Comparison of ENCODE assay signal across 18 cellular contexts in the genomic region with DNA sequence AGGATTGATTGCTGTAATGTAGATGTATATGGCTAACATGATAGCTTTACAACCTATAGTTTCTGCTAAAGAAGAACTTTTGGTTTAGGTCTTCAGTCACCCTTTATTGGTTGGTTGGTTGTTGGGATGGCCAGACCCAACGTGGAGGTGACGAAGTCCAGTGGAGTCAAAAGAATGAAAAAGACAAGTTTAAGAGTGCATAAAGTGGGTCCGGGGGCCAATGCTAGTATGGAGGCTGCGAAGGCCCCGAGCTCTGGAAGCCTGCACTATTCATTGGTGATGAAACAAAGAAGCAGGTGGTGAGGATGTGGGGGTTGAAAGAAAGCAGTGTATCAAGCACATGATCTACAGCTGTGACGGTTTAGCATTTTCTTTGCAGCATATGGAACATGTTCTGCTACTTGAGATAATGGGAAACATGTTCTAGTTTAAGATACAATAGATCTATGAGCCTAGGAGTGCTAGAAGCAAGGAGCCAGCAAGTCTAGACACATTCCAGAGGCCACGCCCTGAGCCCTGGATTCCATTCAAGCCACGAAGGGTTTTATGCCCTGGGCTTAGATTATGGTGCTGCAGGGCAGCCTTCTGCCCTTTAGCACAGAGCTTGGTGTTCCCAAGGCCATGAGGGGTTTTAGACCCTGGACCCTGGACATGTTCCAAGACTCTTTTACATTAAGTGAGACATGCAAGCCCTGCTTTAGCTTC. TPM values are rescaled to one million over a fixed set of nuclear protein-coding genes. Genes with fewer than 3 reads are reported as not detected.
DNase-seq lines count a peak whose midpoint lies in the region; ATAC-seq and TF ChIP-seq lines count a peak whose summit lies in the region.
"Had no signal": no experiment of that assay in that cellular context is flagged by ENCODE, and none has a peak within 500 bp of the region (broad histone marks: within the 10 kb centered on the region; RNA-seq: fewer than 3 reads in every experiment).

No MANE protein-coding gene starts in this region.

- no peak overlapping the region for H2BK120ac ChIP-seq in trophoblast cell (ENCODE audit: insufficient read depth, low read length, poor library complexity)

- in situ Hi-C loops in HAP-1 (cut with MboI; ENCODE audit: low sequenced_read_pairs), result no loop called here

- TF ChIP-seq CTCF in colonic mucosa (IDR thresholded peaks at IDR 0.05), result no peak

- no peak overlapping the region for H3K9ac ChIP-seq in colonic mucosa (ENCODE audit: low read depth in 2 of 2, low read length in 2 of 2)
- H3K9ac ChIP-seq in trophoblast cell (ENCODE audit: low read length), result no peak overlapping the region

- H3K36me3 ChIP-seq in HAP-1 (replicated peaks) (peaks cover 3% of the 10 kb centered on the region; the same call in 1 of the 2 replicates), colonic mucosa (peaks cover 10% of the 10 kb centered on the region), trophoblast cell (ENCODE audit: control insufficient read depth in 1 of 2, insufficient read depth in 2 of 2, low read length in 2 of 2) (peaks cover 6 to 10% of the 10 kb centered on the region in 2 experiments)
- H3K36me3 ChIP-seq: prostate gland had no signal

- no peak overlapping the region for H3K23ac ChIP-seq in trophoblast cell (ENCODE audit: low read length)

- POLR2A ChIA-PET in HEK293T (lab: Yijun Ruan, JAX), result no interaction called here

- H3K27me3 ChIP-seq in HAP-1 (ENCODE audit: low read depth) (no peaks in the 10 kb centered on the region), colonic mucosa (no peaks in the 10 kb centered on the region), trophoblast cell (ENCODE audit: insufficient read depth, low read length) (no peaks in the 10 kb centered on the region)
- H3K27me3 ChIP-seq: left lung, testis had no signal

- no peak overlapping the region for H4K8ac ChIP-seq in trophoblast cell (ENCODE audit: low read depth, low read length)

- no peak overlapping the region for H3K18ac ChIP-seq in trophoblast cell (ENCODE audit: low read length)

- CTCF ChIA-PET in HEK293T (lab: Yijun Ruan, JAX), result no interaction called here

- DNase-seq in HAP-1 (ENCODE audit: low spot score in 2 of 2) (peak; percentile 91 to 92), NCI-H2171 treated with DMSO at 0.1 percent for 48 hours (lab: John Stamatoyannopoulos, UW) (peak; percentile 98), colonic mucosa (peak; percentile 80), trophoblast cell (peak; percentile 98 to 99), posterior cingulate gyrus (no peak), left cardiac atrium (no peak), HEK293T (ENCODE audit: extremely low spot score) (no peak)
- DNase-seq: activated CD4-positive, alpha-beta T cell treated with anti-CD3 and anti-CD28 coated beads, Interleukin-2, amount 50 U/mL, for 1 hour; activated T-cell treated with anti-CD3 and anti-CD28 coated beads, Interleukin-2, amount 50 U/mL, for 24 hours; amniotic stem cell; left lung; naive thymus-derived CD4-positive, alpha-beta T cell; NCI-H1436 treated with DMSO at 0.1 percent for 48 hours; NCI-H774; SHP77; testis had no signal

- H2AFZ ChIP-seq in trophoblast cell (ENCODE audit: insufficient read depth, low read length, poor library complexity), result no peak overlapping the region

- H3K14ac ChIP-seq in trophoblast cell (ENCODE audit: low read length), result no peak overlapping the region

- no peaks in the 10 kb centered on the region for H3K79me1 ChIP-seq in trophoblast cell (ENCODE audit: low read length)

- H3K27ac ChIP-seq in colonic mucosa (no peak overlapping the region), trophoblast cell (ENCODE audit: low read depth, low read length) (no peak overlapping the region)
- H3K27ac ChIP-seq: left lung, prostate gland, testis had no signal

- no peaks in the 10 kb centered on the region for H3K9me3 ChIP-seq in HAP-1
- no peaks in the 10 kb centered on the region for H3K9me3 ChIP-seq in colonic mucosa
- H3K9me3 ChIP-seq in trophoblast cell (ENCODE audit: insufficient read depth, low read depth, low read length), result peaks cover 4% of the 10 kb centered on the region
- H3K9me3 ChIP-seq: left lung, prostate gland, testis had no signal

- H3K4ac ChIP-seq in trophoblast cell (ENCODE audit: low read depth, low read length), result no peak overlapping the region

- no peak overlapping the region for H2BK5ac ChIP-seq in trophoblast cell (ENCODE audit: low read depth, low read length, poor library complexity)

- H3K4me2 ChIP-seq in trophoblast cell (ENCODE audit: low read length), result no peak overlapping the region

- no peak overlapping the region for H2AK5ac ChIP-seq in trophoblast cell (ENCODE audit: low read length)

- H4K91ac ChIP-seq in trophoblast cell (ENCODE audit: low read depth, low read length), result no peak overlapping the region

- H3K4me3 ChIP-seq in HAP-1 (no peak overlapping the region), colonic mucosa (no peak overlapping the region), trophoblast cell (ENCODE audit: low read depth, low read length) (no peak overlapping the region)
- H3K4me3 ChIP-seq: left lung, prostate gland, testis had no signal

- ATAC-seq in left cardiac atrium, result no peak
- ATAC-seq: left lung; naive thymus-derived CD4-positive, alpha-beta T cell had no signal

- no peak overlapping the region for H2BK12ac ChIP-seq in trophoblast cell (ENCODE audit: low read length)

- no peak overlapping the region for H4K12ac ChIP-seq in trophoblast cell (ENCODE audit: low read depth, low read length)

- H3K79me2 ChIP-seq in trophoblast cell (ENCODE audit: control insufficient read depth, insufficient read depth, low read length, poor library complexity), result no peaks in the 10 kb centered on the region

- intact Hi-C loops in colonic mucosa (cut with DNase I) (no loop called here), posterior cingulate gyrus (cut with DNase I) (no loop called here), left cardiac atrium (cut with DNase I) (no loop called here)

- peaks cover 55% of the 10 kb centered on the region for H3K4me1 ChIP-seq in HAP-1
- H3K4me1 ChIP-seq in colonic mucosa, result peaks cover 8% of the 10 kb centered on the region
- peaks cover 0 to 8% of the 10 kb centered on the region in 2 experiments for H3K4me1 ChIP-seq in trophoblast cell (ENCODE audit: control insufficient read depth in 1 of 2, insufficient read depth in 2 of 2, low read length in 2 of 2)
- H3K4me1 ChIP-seq: prostate gland had no signal

- no CpG with 5 or more reads among the region's 8 CpGs for WGBS in trophoblast cell (ENCODE audit: extremely low coverage, insufficient coverage, insufficient read length)

TF ChIP-seq in HEK293T, 16 proteins besides CTCF, POLR2A, EP300 and RAD21:
- no peak for TF ChIP-seq TARDBP (IDR thresholded peaks at IDR 0.05)
- no peak for TF ChIP-seq FOXA1 (IDR thresholded peaks at IDR 0.05)
- no peak for TF ChIP-seq LEF1 (IDR thresholded peaks at IDR 0.05; ENCODE audit: borderline replicate concordance)
- TF ChIP-seq ZNF384 (IDR thresholded peaks at IDR 0.05), result no peak
- no peak for TF ChIP-seq ARNT (IDR thresholded peaks at IDR 0.05)
- no peak for TF ChIP-seq BHLHE40 (IDR thresholded peaks at IDR 0.05; ENCODE audit: borderline replicate concordance)
- TF ChIP-seq, protein P1, sequence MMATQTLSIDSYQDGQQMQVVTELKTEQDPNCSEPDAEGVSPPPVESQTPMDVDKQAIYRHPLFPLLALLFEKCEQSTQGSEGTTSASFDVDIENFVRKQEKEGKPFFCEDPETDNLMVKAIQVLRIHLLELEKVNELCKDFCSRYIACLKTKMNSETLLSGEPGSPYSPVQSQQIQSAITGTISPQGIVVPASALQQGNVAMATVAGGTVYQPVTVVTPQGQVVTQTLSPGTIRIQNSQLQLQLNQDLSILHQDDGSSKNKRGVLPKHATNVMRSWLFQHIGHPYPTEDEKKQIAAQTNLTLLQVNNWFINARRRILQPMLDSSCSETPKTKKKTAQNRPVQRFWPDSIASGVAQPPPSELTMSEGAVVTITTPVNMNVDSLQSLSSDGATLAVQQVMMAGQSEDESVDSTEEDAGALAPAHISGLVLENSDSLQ (IDR thresholded peaks at IDR 0.05), result no peak
- no peak for TF ChIP-seq L3MBTL2 (conservative IDR thresholded peaks at IDR 0.05)
- TF ChIP-seq FOXK2 (IDR thresholded peaks at IDR 0.05), result no peak

RNA-seq across cellular contexts. Expression of a gene that starts 6.3 kb away (rescaled TPM):
- total RNA-seq in colonic mucosa, result 10 to 100 TPM; 14.5 to 17.9 TPM
- polyA plus RNA-seq in trophoblast cell (2013), result 13.3 and 13.6 TPM in 2 replicates
- 1 to 10 TPM; 9.7 to 9.8 TPM for total RNA-seq in left cardiac atrium

RNA-seq across cellular contexts. Expression of a gene that starts 30.0 kb away (rescaled TPM):
- total RNA-seq in colonic mucosa, result 1 to 10 TPM; 6.1 to 7.5 TPM
- 3.9 and 4.0 TPM in 2 replicates for polyA plus RNA-seq in trophoblast cell (2013)
- total RNA-seq in left cardiac atrium, result under 1 TPM; 0.41 to 0.42 TPM
- polyA plus RNA-seq: IgD-negative memory B cell had no signal

Comparison
In these comparisons a context has a peak if more than half of its experiments do, and no peak if none do; other contexts are left out.
1. DNase-seq: peak in HAP-1 (2 of 2), NCI-H2171 treated with DMSO at 0.1 percent for 48 hours (single experiment), colonic mucosa (single experiment) and trophoblast cell (2 of 2); none in posterior cingulate gyrus (0 of 10), left cardiac atrium (single experiment) and HEK293T (single experiment).
2. RNA of a gene that starts 30.0 kb away (total RNA-seq): 6.1 to 7.5 TPM in colonic mucosa; 0.41 to 0.42 TPM in left cardiac atrium; every median in the first group is over 4 times any median in the second.